ENCODE assay signal across 10 cellular contexts in the genomic region with DNA sequence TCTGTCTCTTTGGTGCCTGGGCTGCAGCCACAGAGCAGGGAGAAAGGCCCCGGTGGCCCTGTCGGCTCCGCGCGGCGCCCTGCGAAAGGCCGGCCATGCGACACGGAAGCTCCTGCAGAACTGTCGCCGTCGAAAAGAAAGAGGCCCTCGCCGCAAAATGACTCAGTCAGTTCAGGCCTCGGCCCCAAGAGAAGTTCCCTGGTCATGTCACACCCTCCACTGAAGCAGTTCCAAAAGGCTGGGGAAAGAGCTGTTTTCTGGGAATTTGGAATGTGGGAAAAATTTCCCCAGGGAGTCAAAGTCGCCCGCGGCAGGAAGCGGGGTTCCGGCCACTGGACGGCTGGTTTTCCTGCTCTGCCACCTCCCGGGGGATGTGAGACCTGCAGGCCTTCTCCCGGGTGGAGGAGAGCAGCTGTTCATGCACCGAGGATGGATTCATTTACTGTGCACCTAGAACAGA.
A peak's percentile ranks its signal among the peaks of the same experiment; 100 is the strongest.
DNase-seq lines count a peak whose midpoint lies in the region; ATAC-seq, FAIRE-seq and TF ChIP-seq lines count a peak whose summit lies in the region.
"Had no signal": no experiment of that assay in that cellular context is flagged by ENCODE, and none has a peak within 500 bp of the region (broad histone marks: within the 10 kb centered on the region; RNA-seq: fewer than 3 reads in every experiment).

No MANE protein-coding gene starts in this region.

- no peak for FAIRE-seq in K562 (lab: Jason Lieb, UNC)
- no peak for FAIRE-seq in H54 (lab: Jason Lieb, UNC)

- peaks cover 12% of the 10 kb centered on the region for H3K27me3 Mint-ChIP-seq in H9 (ENCODE audit: low read depth)
- peaks cover 43 to 74% of the 10 kb centered on the region in 2 donors for H3K27me3 Mint-ChIP-seq in effector memory CD8-positive, alpha-beta T cell

- TF ChIP-seq CTCF in H9 (conservative IDR thresholded peaks at IDR 0.05) (peak; percentile 63), K562 (IDR thresholded peaks at IDR 0.05 in 2 of 3, conservative IDR thresholded peaks at IDR 0.05 in 1 of 3; ENCODE audit: insufficient read depth in 2 of 3, low read depth in 1 of 3, low read length in 3 of 3) (peak; percentile 8 to 40 (median 31); a peak in 1 of 6 replicates)

- H4K8ac ChIP-seq in H9 (replicated peaks; ENCODE audit: insufficient read length, low read depth, low read length): no peak overlapping the region

- H3K79me2 ChIP-seq in H9 (ENCODE audit: insufficient read depth, low read length) (no peaks in the 10 kb centered on the region), K562 (ENCODE audit: control insufficient read depth, insufficient read depth, low read length) (no peaks in the 10 kb centered on the region)

- no peaks in the 10 kb centered on the region for H3K23me2 ChIP-seq in H9 (ENCODE audit: insufficient read length, low read depth, low read length, poor library complexity, severe bottlenecking)

- no peaks in the 10 kb centered on the region for H3K79me1 ChIP-seq in H9 (ENCODE audit: insufficient read depth, low read depth, low read length, poor library complexity, severe bottlenecking)

- H3K4me1 ChIP-seq in H9 (ENCODE audit: insufficient read depth, low read length) (no peaks in the 10 kb centered on the region), K562 (replicated peaks in 1 of 2; ENCODE audit: control insufficient read depth in 2 of 2, insufficient read depth in 2 of 2, low read length in 2 of 2) (peaks cover 10 to 12% of the 10 kb centered on the region in 2 experiments; a peak in 4 of 5 replicates), subcutaneous abdominal adipose tissue (ENCODE audit: control insufficient read depth in 5 of 5, insufficient read depth in 5 of 5, low read length in 5 of 5) (peaks cover 0 to 24% (median 16%) of the 10 kb centered on the region in 5 donors)
- H3K4me1 ChIP-seq: SJSA1 had no signal

- H3K18ac ChIP-seq in H9 (ENCODE audit: insufficient read length, low read depth, low read length): no peak overlapping the region

- TF ChIP-seq EP300 in K562 (IDR thresholded peaks at IDR 0.05; ENCODE audit: low read length): no peak

- no peak overlapping the region for H3T11ph ChIP-seq in H9 (ENCODE audit: low read length)

- H3K4ac ChIP-seq in H9 (ENCODE audit: low read depth, low read length): no peak overlapping the region

- no peak overlapping the region for H4K91ac ChIP-seq in H9 (ENCODE audit: insufficient read length, low read depth, low read length)

- H4K20me1 ChIP-seq in H9 (ENCODE audit: control insufficient read depth, insufficient read depth, insufficient read length): no peaks in the 10 kb centered on the region
- no peaks in the 10 kb centered on the region for H4K20me1 ChIP-seq in K562 (replicated peaks; ENCODE audit: control insufficient read depth, insufficient read depth, low read length)

- no peak overlapping the region for H3K27ac ChIP-seq in H9 (ENCODE audit: insufficient read length, low read depth, low read length)
- H3K27ac ChIP-seq in K562 (ENCODE audit: extremely low read depth, low read depth, low read length): no peak overlapping the region
- no peak overlapping the region for H3K27ac ChIP-seq in subcutaneous abdominal adipose tissue (ENCODE audit: low read depth, low read length)
- H3K27ac ChIP-seq: SJSA1 had no signal

- H3K9me1 ChIP-seq in K562 (ENCODE audit: control insufficient read depth, insufficient read depth, low read length): no peaks in the 10 kb centered on the region

- no peak overlapping the region; a peak in 1 of 5 replicates for H3K4me3 Mint-ChIP-seq in H9
- no peak overlapping the region for H3K4me3 Mint-ChIP-seq in effector memory CD8-positive, alpha-beta T cell
- H3K4me3 Mint-ChIP-seq: stimulated activated naive CD8-positive, alpha-beta T cell treated with anti-CD3 and anti-CD28 coated beads, Interleukin-15, Interleukin-2, amounts not matched to agents 100 ng/mL and 50 ng/mL, for 24 hours had no signal

- H4K5ac ChIP-seq in H9 (ENCODE audit: insufficient read length, low read depth, low read length): no peak overlapping the region

- no peak overlapping the region for H2AFZ ChIP-seq in H9 (ENCODE audit: low read length)
- H2AFZ ChIP-seq in K562 (ENCODE audit: low read depth, low read length): no peak overlapping the region

- POLR2A ChIA-PET in K562 (lab: Yijun Ruan, JAX): interaction anchor here (0.5 to 0.7 kb wide), 2 partner anchors 18 to 857 kb away, joined by 3 to 4 read pairs; no protein-coding TSS in a partner anchor

- no CpG with 5 or more reads among the region's 25 CpGs for whole genome bisulfite sequencing in H9 (ENCODE audit: extremely low coverage, insufficient read length, low lambda C conversion rate)
- WGBS in K562 (ENCODE audit: insufficient coverage, low coverage, missing lambda C conversion rate): 79% methylated on average over 25 of the region's 25 CpGs

- no peak for ATAC-seq in K562
- no peak for ATAC-seq in effector memory CD8-positive, alpha-beta T cell (replicated peaks)

- no peak overlapping the region for H3K4me3 ChIP-seq in K562
- H3K4me3 ChIP-seq in subcutaneous abdominal adipose tissue (ENCODE audit: low read depth in 1 of 5, low read length in 5 of 5): peak overlapping the region in 3 of 5 donors; percentile 12 to 44 (median 38)
- H3K4me3 ChIP-seq: SJSA1 had no signal

- H3K4me2 ChIP-seq in H9 (ENCODE audit: insufficient read depth, insufficient read length, low read length) (no peak overlapping the region), K562 (ENCODE audit: insufficient read depth, low read length) (no peak overlapping the region)

- in situ Hi-C loops in K562 (cut with MboI): no loop called here

- no peak overlapping the region for H3K14ac ChIP-seq in H9 (ENCODE audit: insufficient read depth, low read length)

- H3K9ac ChIP-seq in H9 (ENCODE audit: extremely low read depth, insufficient read length, low read length) (no peak overlapping the region), K562 (ENCODE audit: insufficient read depth in 1 of 2, low read depth in 2 of 2, low read length in 2 of 2) (no peak overlapping the region), subcutaneous abdominal adipose tissue (ENCODE audit: low read length in 5 of 5) (no peak overlapping the region)

- no TSS peak for BruUV-seq in K562 (replicated peaks; lab: Mats Ljungman, UMichigan)

- H3K23ac ChIP-seq in H9 (ENCODE audit: insufficient read length, low read depth, low read length): no peak overlapping the region

- no peaks in the 10 kb centered on the region for H3K36me3 Mint-ChIP-seq in H9 (ENCODE audit: insufficient read depth in 1 of 3, low read depth in 3 of 3)
- H3K36me3 Mint-ChIP-seq in effector memory CD8-positive, alpha-beta T cell (ENCODE audit: insufficient read depth): no peaks in the 10 kb centered on the region

- H2BK120ac ChIP-seq in H9 (ENCODE audit: low read depth, low read length, poor library complexity, severe bottlenecking): no peak overlapping the region

- no peak overlapping the region for H2BK15ac ChIP-seq in H9 (ENCODE audit: low read depth, low read length)

- no peak overlapping the region for H3K27ac Mint-ChIP-seq in H9
- H3K27ac Mint-ChIP-seq in effector memory CD8-positive, alpha-beta T cell: no peak overlapping the region
- H3K27ac Mint-ChIP-seq: stimulated activated naive CD8-positive, alpha-beta T cell treated with anti-CD3 and anti-CD28 coated beads, Interleukin-15, Interleukin-2, amounts not matched to agents 100 ng/mL and 50 ng/mL, for 24 hours had no signal

- H3K9me3 Mint-ChIP-seq in H9: peaks cover 0 to 4% of the 10 kb centered on the region in 2 experiments; a peak in 1 of 5 replicates
- H3K9me3 Mint-ChIP-seq in effector memory CD8-positive, alpha-beta T cell: no peaks in the 10 kb centered on the region
- H3K9me3 Mint-ChIP-seq: stimulated activated naive CD8-positive, alpha-beta T cell treated with anti-CD3 and anti-CD28 coated beads, Interleukin-15, Interleukin-2, amounts not matched to agents 100 ng/mL and 50 ng/mL, for 24 hours had no signal

- no peak overlapping the region for H3K56ac ChIP-seq in H9 (ENCODE audit: insufficient read length, low read depth, low read length)

- H2BK5ac ChIP-seq in H9 (ENCODE audit: insufficient read length, low read length): no peak overlapping the region

- intact Hi-C loops in K562 (cut with micrococcal nuclease): no loop called here

- no peaks in the 10 kb centered on the region; the same call in 1 of the 2 replicates for H3K27me3 ChIP-seq in H9 (ENCODE audit: insufficient read depth, low read length)
- H3K27me3 ChIP-seq in K562 (ENCODE audit: control insufficient read depth in 2 of 2, insufficient read depth in 2 of 2, low read length in 2 of 2): peaks cover 0 to 8% of the 10 kb centered on the region in 2 experiments; a peak in 3 of 5 replicates
- H3K27me3 ChIP-seq in subcutaneous abdominal adipose tissue (ENCODE audit: control insufficient read depth in 5 of 5, insufficient read depth in 4 of 5, low read length in 5 of 5): no peaks in the 10 kb centered on the region
- H3K27me3 ChIP-seq: SJSA1 had no signal

- CTCF ChIA-PET in K562 (lab: Yijun Ruan, JAX; ENCODE audit: low intra/inter-chr PET ratio): interaction anchor here (0.6 kb wide), 1 partner anchor 840 kb away, joined by 3 read pairs; no protein-coding TSS in a partner anchor

- H2AK5ac ChIP-seq in H9 (ENCODE audit: insufficient read length, low read length): no peak overlapping the region

- TF ChIP-seq POLR2A in K562 (conservative IDR thresholded peaks at IDR 0.05): no peak
- no peak for TF ChIP-seq POLR2A in H54 (IDR thresholded peaks at IDR 0.05; ENCODE audit: low read depth, low read length)

- H2BK20ac ChIP-seq in H9 (ENCODE audit: low read depth, low read length, poor library complexity, severe bottlenecking): no peak overlapping the region

- H2BK12ac ChIP-seq in H9 (ENCODE audit: insufficient read length, low read depth, low read length): no peak overlapping the region

- H3K36me3 ChIP-seq in K562 (ENCODE audit: control insufficient read depth, insufficient read depth, low read length) (no peaks in the 10 kb centered on the region), subcutaneous abdominal adipose tissue (ENCODE audit: control insufficient read depth in 5 of 5, insufficient read depth in 5 of 5, low read length in 5 of 5) (no peaks in the 10 kb centered on the region)
- H3K36me3 ChIP-seq: SJSA1 had no signal

- DNase-seq in H9 (peak; percentile 76), K562 (ENCODE audit: extremely low read depth in 1 of 4, low spot score in 3 of 4) (peak in 1 of 4 experiments; percentile 37), iPS-NIHi7 (ENCODE audit: extremely low spot score) (peak; percentile 52), H54 (ENCODE audit: insufficient read length, low spot score) (no peak), NOMO-1 treated with dmso at 0.1 percent for 144 hours (lab: John Stamatoyannopoulos, UW; ENCODE audit: unreplicated experiment) (no peak)
- no peak for DNase-seq in effector memory CD8-positive, alpha-beta T cell
- no peak for DNase-seq in stimulated activated CD8-positive, alpha-beta memory T cell treated with anti-CD3 and anti-CD28 coated beads, Interleukin-4, amount 100 ng/mL, for 48 hours

- TF ChIP-seq RAD21 in K562 (CRISPR knock-in tag; conservative IDR thresholded peaks at IDR 0.05 in 1 of 2, IDR thresholded peaks at IDR 0.05 in 1 of 2): no peak

- 0 out of 4 replicates have a peak, but pooled peaks cover 2 to 3% of the 10 kb centered on the region in 2 experiments for H3K4me1 Mint-ChIP-seq in H9
- H3K4me1 Mint-ChIP-seq in effector memory CD8-positive, alpha-beta T cell (ENCODE audit: low read depth in 2 of 2): peaks cover 0 to 2% of the 10 kb centered on the region in 2 donors

- H3K9me3 ChIP-seq in H9 (ENCODE audit: control insufficient read depth, low read depth, low read length) (no peaks in the 10 kb centered on the region), K562 (replicated peaks; ENCODE audit: control insufficient read depth, insufficient read depth, low read depth, low read length) (no peaks in the 10 kb centered on the region), subcutaneous abdominal adipose tissue (ENCODE audit: control insufficient read depth in 5 of 5, low read length in 5 of 5) (no peaks in the 10 kb centered on the region)
- H3K9me3 ChIP-seq: SJSA1 had no signal

Comparison
In these comparisons a context has a peak if more than half of its experiments do, and no peak if none do; other contexts are left out.
1. DNase-seq: peak in H9 (single experiment) and iPS-NIHi7 (single experiment); none in H54 (single experiment), effector memory CD8-positive, alpha-beta T cell (0 of 3), stimulated activated CD8-positive, alpha-beta memory T cell treated with anti-CD3 and anti-CD28 coated beads, Interleukin-4, amount 100 ng/mL, for 48 hours (single experiment) and NOMO-1 treated with dmso at 0.1 percent for 144 hours (single experiment).